ENCODE assay signal across 8 cellular contexts in the genomic region with DNA sequence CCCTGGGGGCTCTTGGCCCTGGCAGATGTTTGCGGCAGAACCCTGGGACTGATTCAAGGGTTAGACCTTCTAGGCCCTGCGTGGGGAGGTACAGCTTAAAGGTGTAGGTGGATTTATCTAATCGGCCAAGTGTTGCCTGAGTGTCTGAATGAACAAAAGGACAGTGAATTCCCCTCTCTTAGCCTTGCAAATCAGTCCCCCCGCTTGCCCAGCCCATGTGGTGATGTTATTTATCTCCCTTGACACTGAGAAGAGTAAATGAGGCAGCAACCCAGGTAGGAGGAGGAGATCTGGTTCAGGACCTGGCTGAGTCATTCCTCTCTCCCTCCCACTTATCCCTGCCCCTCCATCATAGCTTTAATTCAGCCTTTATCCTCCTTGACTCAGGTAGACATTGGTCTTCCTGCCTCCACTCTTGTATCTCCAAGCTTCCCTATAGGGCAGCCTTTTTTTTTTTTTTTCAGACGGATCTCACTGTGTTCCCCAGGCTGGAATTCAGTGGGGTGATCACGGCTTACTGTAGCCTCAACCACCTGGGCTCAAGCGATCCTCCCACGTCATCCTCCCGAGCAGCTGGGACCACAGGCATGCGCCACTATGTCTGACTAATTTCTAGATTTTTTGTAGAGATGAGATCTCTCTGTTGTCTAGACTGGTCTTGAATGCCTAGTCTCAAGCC. TPM values are rescaled to one million over a fixed set of nuclear protein-coding genes. Genes with fewer than 3 reads are reported as not detected.
DNase-seq lines count a peak whose midpoint lies in the region; ATAC-seq and TF ChIP-seq lines count a peak whose summit lies in the region.

No MANE protein-coding gene starts in this region.

- peak; percentile 8 for DNase-seq in NCI-H187 treated with DMSO at 0.1 percent for 48 hours (lab: John Stamatoyannopoulos, UW)
- peak; percentile 36 for DNase-seq in germinal center (ENCODE audit: low spot score)
- no peak for DNase-seq in lower leg skin (ENCODE audit: low spot score in 2 of 2)
- DNase-seq in NCI-H446 (lab: John Stamatoyannopoulos, UW): no peak
- no peak for DNase-seq in putamen (ENCODE audit: low spot score)
- no peak for DNase-seq in natural killer cell

- peak; percentile 56 for ATAC-seq in GM18498 (IDR thresholded peaks at IDR 0.05; ENCODE audit: unreplicated experiment)
- ATAC-seq in GM21717 (IDR thresholded peaks at IDR 0.05; ENCODE audit: unreplicated experiment): peak; percentile 77
- ATAC-seq in natural killer cell: no peak

- TF ChIP-seq CTCF in lower leg skin (IDR thresholded peaks at IDR 0.05) (no peak), natural killer cell (IDR thresholded peaks at IDR 0.05) (no peak)

- H3K9me3 Mint-ChIP-seq in natural killer cell: no peaks in the 10 kb centered on the region

- intact Hi-C loops in lower leg skin (cut with DNase I; ENCODE audit: low total_unique reads) (no loop called here), natural killer cell (cut with micrococcal nuclease) (no loop called here)

- no peak overlapping the region for H3K4me3 Mint-ChIP-seq in natural killer cell

- no peaks in the 10 kb centered on the region for H3K4me1 Mint-ChIP-seq in natural killer cell

- TF ChIP-seq POLR2A in lower leg skin (IDR thresholded peaks at IDR 0.05): no peak

- H3K4me3 ChIP-seq in lower leg skin (ENCODE audit: low read depth, poor library complexity, severe bottlenecking): no peak overlapping the region

- H3K27me3 Mint-ChIP-seq in natural killer cell (ENCODE audit: low read depth in 2 of 2): peaks cover 5 to 9% of the 10 kb centered on the region in 2 donors

- WGBS in lower leg skin, 2 donors: 55 to 59% methylated on average over 10 of the region's 10 CpGs

- H3K36me3 Mint-ChIP-seq in natural killer cell: no peaks in the 10 kb centered on the region

- H3K27ac Mint-ChIP-seq in natural killer cell: no peak overlapping the region

RNA-seq across cellular contexts. Expression of gene MAGEF1, which starts 54.7 kb away (rescaled TPM):
- total RNA-seq in lower leg skin (10 to 100 TPM; 32.5 to 44.3 (median 42.8) TPM), natural killer cell (10 to 100 TPM in 2 of 3 donors, 1 to 10 TPM in 1; 8.1 to 12.6 (median 11.4) TPM)

Comparison
In these comparisons a context has a peak if more than half of its experiments do, and no peak if none do; other contexts are left out.
1. ATAC-seq: peak in GM18498 (single experiment) and GM21717 (single experiment); none in natural killer cell (0 of 3).
2. DNase-seq: peak in NCI-H187 treated with DMSO at 0.1 percent for 48 hours (single experiment) and germinal center (single experiment); none in lower leg skin (0 of 2), NCI-H446 (0 of 2), putamen (single experiment) and natural killer cell (single experiment).